8 cellular contexts compared by ENCODE assay signal in the genomic region with DNA sequence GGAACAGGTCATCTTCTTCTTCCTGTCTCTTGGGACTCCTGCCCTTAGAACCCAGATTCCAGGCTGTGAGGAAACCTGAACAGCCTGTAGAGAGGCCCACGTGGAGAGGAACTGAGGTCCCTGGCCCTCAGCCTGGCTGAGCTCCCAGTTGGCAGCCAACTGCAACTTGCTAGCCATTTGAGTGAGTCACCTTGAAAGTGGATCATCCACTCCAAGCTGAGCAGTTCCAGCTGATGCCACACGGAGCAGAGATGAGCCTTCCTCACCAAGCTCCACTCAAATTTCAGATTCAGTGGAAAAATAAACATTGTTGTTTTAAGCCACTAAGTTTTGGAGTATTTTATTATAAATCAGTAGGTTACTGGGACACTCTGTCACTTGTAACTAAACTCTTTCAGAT.
DNase-seq lines count a peak whose midpoint lies in the region; ATAC-seq and TF ChIP-seq lines count a peak whose summit lies in the region.

No MANE protein-coding gene starts in this region.

- H3K27ac Mint-ChIP-seq in nephron progenitor cell: no peak overlapping the region
- H3K27ac Mint-ChIP-seq in activated naive CD8-positive, alpha-beta T cell treated with anti-CD3 and anti-CD28 coated beads for 36 hours: no peak overlapping the region

- no peaks in the 10 kb centered on the region for H3K4me1 Mint-ChIP-seq in nephron progenitor cell
- H3K4me1 Mint-ChIP-seq in activated naive CD8-positive, alpha-beta T cell treated with anti-CD3 and anti-CD28 coated beads for 36 hours: no peaks in the 10 kb centered on the region

- TF ChIP-seq CTCF in dorsolateral prefrontal cortex (IDR thresholded peaks at IDR 0.05 in 54 of 56, conservative IDR thresholded peaks at IDR 0.05 in 2 of 56; ENCODE audit: low read depth in 1 of 56, partially characterized antibody in 56 of 56) (peak in 39 of 56 donors; percentile 13 to 58 (median 32)), nephron progenitor cell (IDR thresholded peaks at IDR 0.05) (peak; percentile 26)

- no peaks in the 10 kb centered on the region for H3K9me2 ChIP-seq in GM23248 (ENCODE audit: insufficient read depth)

- no peaks in the 10 kb centered on the region for H4K20me1 ChIP-seq in GM23248 (ENCODE audit: insufficient read depth)

- H3K4me3 ChIP-seq in GM23248: no peak overlapping the region
- H3K4me3 ChIP-seq in dorsolateral prefrontal cortex: no peak overlapping the region

- H3K9ac ChIP-seq in GM23248: no peak overlapping the region

- H3K4me3 Mint-ChIP-seq in nephron progenitor cell: no peak overlapping the region
- H3K4me3 Mint-ChIP-seq in activated naive CD8-positive, alpha-beta T cell treated with anti-CD3 and anti-CD28 coated beads for 36 hours: no peak overlapping the region

- no peaks in the 10 kb centered on the region for H3F3A ChIP-seq in GM23248 (ENCODE audit: insufficient read depth)

- H3K36me3 Mint-ChIP-seq in nephron progenitor cell (ENCODE audit: low read depth): no peaks in the 10 kb centered on the region
- no peaks in the 10 kb centered on the region for H3K36me3 Mint-ChIP-seq in activated naive CD8-positive, alpha-beta T cell treated with anti-CD3 and anti-CD28 coated beads for 36 hours

- 0% methylated on average over 1 to 2 of the region's 2 CpGs for WGBS in GM23248 (ENCODE audit: low coverage in 1 of 2, low lambda C conversion rate in 2 of 2, missing lambda C conversion rate in 2 of 2), 2 experiments

- no peak for ATAC-seq in HG02870 (IDR thresholded peaks at IDR 0.05; ENCODE audit: unreplicated experiment)
- ATAC-seq in HG03378 (IDR thresholded peaks at IDR 0.05; ENCODE audit: unreplicated experiment): no peak

- H3K27me3 Mint-ChIP-seq in nephron progenitor cell (ENCODE audit: low read depth, poor library complexity): peaks cover 20% of the 10 kb centered on the region
- H3K27me3 Mint-ChIP-seq in activated naive CD8-positive, alpha-beta T cell treated with anti-CD3 and anti-CD28 coated beads for 36 hours: no peaks in the 10 kb centered on the region

- no peaks in the 10 kb centered on the region for H3K27me3 ChIP-seq in GM23248 (replicated peaks; ENCODE audit: insufficient read depth)
- peaks cover 0 to 58% (median 6%) of the 10 kb centered on the region in 45 donors for H3K27me3 ChIP-seq in dorsolateral prefrontal cortex

- H3K36me3 ChIP-seq in GM23248 (ENCODE audit: low read depth): no peaks in the 10 kb centered on the region

- no peaks in the 10 kb centered on the region for H3K9me3 ChIP-seq in GM23248 (ENCODE audit: low read depth)

- no peaks in the 10 kb centered on the region for H3K79me2 ChIP-seq in GM23248 (ENCODE audit: insufficient read depth)

- in situ Hi-C loops in GM23248 (cut with MboI): no loop called here

- no peak overlapping the region for H3K27ac ChIP-seq in GM23248
- no peak overlapping the region for H3K27ac ChIP-seq in dorsolateral prefrontal cortex

- intact Hi-C loops in dorsolateral prefrontal cortex (cut with DNase I): no loop called here

- H3K4me1 ChIP-seq in GM23248 (ENCODE audit: insufficient read depth): no peaks in the 10 kb centered on the region

- DNase-seq in GM23248 (peak; percentile 89), NCI-H2196 treated with DMSO at 0.1 percent for 48 hours (lab: John Stamatoyannopoulos, UW; ENCODE audit: unreplicated experiment) (peak; percentile 64), dorsolateral prefrontal cortex (peak in 4 of 10 donors; percentile 21 to 58 (median 40)), nephron progenitor cell (no peak), globus pallidus (ENCODE audit: low spot score) (no peak)
- DNase-seq in activated naive CD8-positive, alpha-beta T cell treated with anti-CD3 and anti-CD28 coated beads for 36 hours: no peak

- no peak overlapping the region for H2AFZ ChIP-seq in GM23248

- peaks cover 40% of the 10 kb centered on the region for H3K9me3 Mint-ChIP-seq in nephron progenitor cell
- peaks cover 5% of the 10 kb centered on the region for H3K9me3 Mint-ChIP-seq in activated naive CD8-positive, alpha-beta T cell treated with anti-CD3 and anti-CD28 coated beads for 36 hours

- peak overlapping the region; percentile 1 for H3K4me2 ChIP-seq in GM23248 (ENCODE audit: unreplicated experiment)

Comparison
In these comparisons a context has a peak if more than half of its experiments do, and no peak if none do; other contexts are left out.
1. DNase-seq: peak in GM23248 (single experiment) and NCI-H2196 treated with DMSO at 0.1 percent for 48 hours (single experiment); none in nephron progenitor cell (single experiment), activated naive CD8-positive, alpha-beta T cell treated with anti-CD3 and anti-CD28 coated beads for 36 hours (single experiment) and globus pallidus (single experiment).